In genomic region chr15:65806387-65806786, GRCh38 we compare ENCODE assay signal across 1 cellular context.
TF ChIP-seq lines count a peak whose summit lies in the region.

No MANE protein-coding gene starts in this region.

TF ChIP-seq in GM12878, 131 proteins besides CTCF, POLR2A, EP300 and RAD21:
- TF ChIP-seq RELA (IDR thresholded peaks at IDR 0.05; ENCODE audit: borderline replicate concordance, partially characterized antibody) (no peak), FOXM1 (IDR thresholded peaks at IDR 0.05; ENCODE audit: low read depth, low read length) (no peak), SIN3A (IDR thresholded peaks at IDR 0.05; ENCODE audit: low read depth, low read length) (no peak), NFIC (IDR thresholded peaks at IDR 0.05; ENCODE audit: low read depth, low read length) (no peak), ELK1 (IDR thresholded peaks at IDR 0.05; ENCODE audit: low read depth, low read length) (no peak), POU2F2 (IDR thresholded peaks at IDR 0.05; ENCODE audit: borderline replicate concordance, low read depth, low read length) (no peak), KLF5 (IDR thresholded peaks at IDR 0.05; ENCODE audit: partially characterized antibody) (no peak), CUX1 (IDR thresholded peaks at IDR 0.05; ENCODE audit: insufficient replicate concordance, low read depth, low read length) (no peak), NKRF (conservative IDR thresholded peaks at IDR 0.05) (no peak), ZNF384 (IDR thresholded peaks at IDR 0.05; ENCODE audit: borderline replicate concordance, low read depth, low read length) (no peak), BMI1 (IDR thresholded peaks at IDR 0.05; ENCODE audit: borderline replicate concordance) (no peak), BHLHE40 (IDR thresholded peaks at IDR 0.05; ENCODE audit: borderline replicate concordance in 1 of 2, low read depth in 2 of 2, low read length in 1 of 2) (no peak), WRNIP1 (IDR thresholded peaks at IDR 0.05; ENCODE audit: borderline replicate concordance, low read depth, low read length) (no peak), ATF3 (IDR thresholded peaks at IDR 0.05; ENCODE audit: borderline replicate concordance, extremely low read depth, low read depth, low read length) (no peak), ZNF24 (IDR thresholded peaks at IDR 0.05) (no peak)
- TF ChIP-seq, protein P1, sequence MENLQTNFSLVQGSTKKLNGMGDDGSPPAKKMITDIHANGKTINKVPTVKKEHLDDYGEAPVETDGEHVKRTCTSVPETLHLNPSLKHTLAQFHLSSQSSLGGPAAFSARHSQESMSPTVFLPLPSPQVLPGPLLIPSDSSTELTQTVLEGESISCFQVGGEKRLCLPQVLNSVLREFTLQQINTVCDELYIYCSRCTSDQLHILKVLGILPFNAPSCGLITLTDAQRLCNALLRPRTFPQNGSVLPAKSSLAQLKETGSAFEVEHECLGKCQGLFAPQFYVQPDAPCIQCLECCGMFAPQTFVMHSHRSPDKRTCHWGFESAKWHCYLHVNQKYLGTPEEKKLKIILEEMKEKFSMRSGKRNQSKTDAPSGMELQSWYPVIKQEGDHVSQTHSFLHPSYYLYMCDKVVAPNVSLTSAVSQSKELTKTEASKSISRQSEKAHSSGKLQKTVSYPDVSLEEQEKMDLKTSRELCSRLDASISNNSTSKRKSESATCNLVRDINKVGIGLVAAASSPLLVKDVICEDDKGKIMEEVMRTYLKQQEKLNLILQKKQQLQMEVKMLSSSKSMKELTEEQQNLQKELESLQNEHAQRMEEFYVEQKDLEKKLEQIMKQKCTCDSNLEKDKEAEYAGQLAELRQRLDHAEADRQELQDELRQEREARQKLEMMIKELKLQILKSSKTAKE (IDR thresholded peaks at IDR 0.05; ENCODE audit: low read depth, poor library complexity, severe bottlenecking), result no peak
- TF ChIP-seq, protein P2, sequence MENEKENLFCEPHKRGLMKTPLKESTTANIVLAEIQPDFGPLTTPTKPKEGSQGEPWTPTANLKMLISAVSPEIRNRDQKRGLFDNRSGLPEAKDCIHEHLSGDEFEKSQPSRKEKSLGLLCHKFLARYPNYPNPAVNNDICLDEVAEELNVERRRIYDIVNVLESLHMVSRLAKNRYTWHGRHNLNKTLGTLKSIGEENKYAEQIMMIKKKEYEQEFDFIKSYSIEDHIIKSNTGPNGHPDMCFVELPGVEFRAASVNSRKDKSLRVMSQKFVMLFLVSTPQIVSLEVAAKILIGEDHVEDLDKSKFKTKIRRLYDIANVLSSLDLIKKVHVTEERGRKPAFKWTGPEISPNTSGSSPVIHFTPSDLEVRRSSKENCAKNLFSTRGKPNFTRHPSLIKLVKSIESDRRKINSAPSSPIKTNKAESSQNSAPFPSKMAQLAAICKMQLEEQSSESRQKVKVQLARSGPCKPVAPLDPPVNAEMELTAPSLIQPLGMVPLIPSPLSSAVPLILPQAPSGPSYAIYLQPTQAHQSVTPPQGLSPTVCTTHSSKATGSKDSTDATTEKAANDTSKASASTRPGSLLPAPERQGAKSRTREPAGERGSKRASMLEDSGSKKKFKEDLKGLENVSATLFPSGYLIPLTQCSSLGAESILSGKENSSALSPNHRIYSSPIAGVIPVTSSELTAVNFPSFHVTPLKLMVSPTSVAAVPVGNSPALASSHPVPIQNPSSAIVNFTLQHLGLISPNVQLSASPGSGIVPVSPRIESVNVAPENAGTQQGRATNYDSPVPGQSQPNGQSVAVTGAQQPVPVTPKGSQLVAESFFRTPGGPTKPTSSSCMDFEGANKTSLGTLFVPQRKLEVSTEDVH (IDR thresholded peaks at IDR 0.05; ENCODE audit: low read depth, partially characterized antibody), result no peak
TF ChIP-seq in GM12878: peak in this region for 0.
